16 cellular contexts compared by ENCODE assay signal in genomic region chr21:46219591-46220239, GRCh38. TPM values are rescaled to one million over a fixed set of nuclear protein-coding genes. Genes with fewer than 3 reads are reported as not detected.
A peak's percentile ranks its signal among the peaks of the same experiment; 100 is the strongest.
DNase-seq lines count a peak whose midpoint lies in the region; ATAC-seq and TF ChIP-seq lines count a peak whose summit lies in the region.
"Had no signal": no experiment of that assay in that cellular context is flagged by ENCODE, and none has a peak within 500 bp of the region (broad histone marks: within the 10 kb centered on the region; RNA-seq: fewer than 3 reads in every experiment).

No MANE protein-coding gene starts in this region.

- CTCF ChIA-PET in HEK293 (lab: Yijun Ruan, JAX), result interaction anchor here (1.4 kb wide), 1 partner anchor 66 kb away, joined by 4 read pairs; no protein-coding TSS in a partner anchor

- peak overlapping the region in 2 of 3 donors; percentile 12 to 40 for H3K9ac ChIP-seq in skeletal muscle tissue (ENCODE audit: low read depth in 1 of 3, low read length in 3 of 3)

- H3K4me3 Mint-ChIP-seq in glutamatergic neuron (ENCODE audit: unreplicated experiment), result peak overlapping the region; percentile 3
- H3K4me3 Mint-ChIP-seq in stimulated activated naive CD8-positive, alpha-beta T cell treated with anti-CD3 and anti-CD28 coated beads, Interleukin-15, amount 100 ng/mL, for 72 hours, result no peak overlapping the region
- H3K4me3 Mint-ChIP-seq: activated naive CD4-positive, alpha-beta T cell treated with anti-CD3 and anti-CD28 coated beads, Interleukin-2, amount 10 ng/mL, durations not matched to agents 7 days and 5 days; effector memory CD8-positive, alpha-beta T cell; natural killer cell treated with Interleukin-12 subunit alpha and Interleukin-12 subunit beta and Interleukin-15 and Interleukin-18, amount 100 ng/mL, for 72 hours had no signal

- peaks cover 8% of the 10 kb centered on the region for H3K36me3 Mint-ChIP-seq in glutamatergic neuron (ENCODE audit: unreplicated experiment)
- H3K36me3 Mint-ChIP-seq: natural killer cell treated with Interleukin-12 subunit alpha and Interleukin-12 subunit beta and Interleukin-15 and Interleukin-18, amount 100 ng/mL, for 72 hours had no signal

- no peak overlapping the region for H3K27ac ChIP-seq in HEK293 (ENCODE audit: extremely low read depth, low read depth, low read length)
- H3K27ac ChIP-seq in skeletal muscle tissue (ENCODE audit: low read depth, low read length), result no peak overlapping the region
- H3K27ac ChIP-seq: body of pancreas, C4-2B had no signal

- H3K4me3 ChIP-seq in HEK293 (ENCODE audit: low read depth, low read length) (no peak overlapping the region), skeletal muscle tissue (ENCODE audit: low read length in 3 of 3) (no peak overlapping the region)
- H3K4me3 ChIP-seq: body of pancreas, MG63 had no signal

- ATAC-seq in stimulated activated naive CD8-positive, alpha-beta T cell treated with anti-CD3 and anti-CD28 coated beads, Interleukin-15, amount 100 ng/mL, for 72 hours, result no peak
- no peak for ATAC-seq in GM19351 (IDR thresholded peaks at IDR 0.05; ENCODE audit: unreplicated experiment)
- ATAC-seq: body of pancreas; effector memory CD8-positive, alpha-beta T cell; natural killer cell treated with Interleukin-12 subunit alpha and Interleukin-12 subunit beta and Interleukin-15 and Interleukin-18, amount 100 ng/mL, for 72 hours had no signal

- TF ChIP-seq CTCF in HEK293 (tag by site-specific recombination; IDR thresholded peaks at IDR 0.05), result no peak
- TF ChIP-seq CTCF in glutamatergic neuron (IDR thresholded peaks at IDR 0.05; ENCODE audit: partially characterized antibody, unreplicated experiment), result no peak

- H3K36me3 ChIP-seq in HEK293 (ENCODE audit: control insufficient read depth in 2 of 2, insufficient read depth in 1 of 2, low read length in 2 of 2) (peaks cover 13 to 40% of the 10 kb centered on the region in 2 experiments; a peak in 2 of 3 replicates), skeletal muscle tissue (ENCODE audit: control insufficient read depth in 3 of 3, insufficient read depth in 3 of 3, low read length in 3 of 3) (peaks cover 37 to 39% (median 39%) of the 10 kb centered on the region in 3 donors)

- no peaks in the 10 kb centered on the region for H3K9me3 Mint-ChIP-seq in glutamatergic neuron (ENCODE audit: unreplicated experiment)
- no peaks in the 10 kb centered on the region for H3K9me3 Mint-ChIP-seq in stimulated activated naive CD8-positive, alpha-beta T cell treated with anti-CD3 and anti-CD28 coated beads, Interleukin-15, amount 100 ng/mL, for 72 hours
- H3K9me3 Mint-ChIP-seq: activated naive CD4-positive, alpha-beta T cell treated with anti-CD3 and anti-CD28 coated beads, Interleukin-2, amount 10 ng/mL, durations not matched to agents 7 days and 5 days; effector memory CD8-positive, alpha-beta T cell; natural killer cell treated with Interleukin-12 subunit alpha and Interleukin-12 subunit beta and Interleukin-15 and Interleukin-18, amount 100 ng/mL, for 72 hours had no signal

- H3K9me3 ChIP-seq in HEK293 (ENCODE audit: control insufficient read depth, insufficient read depth, low read depth, low read length) (no peaks in the 10 kb centered on the region), skeletal muscle tissue (ENCODE audit: control insufficient read depth in 3 of 3, low read length in 3 of 3) (no peaks in the 10 kb centered on the region)
- H3K9me3 ChIP-seq: body of pancreas, MG63 had no signal

- H3K27me3 ChIP-seq in skeletal muscle tissue (ENCODE audit: control insufficient read depth in 3 of 3, insufficient read depth in 3 of 3, low read length in 3 of 3), result no peaks in the 10 kb centered on the region
- H3K27me3 ChIP-seq: body of pancreas, MG63 had no signal

- H3K27me3 Mint-ChIP-seq in glutamatergic neuron (ENCODE audit: unreplicated experiment), result peaks cover 13% of the 10 kb centered on the region
- no peaks in the 10 kb centered on the region for H3K27me3 Mint-ChIP-seq in stimulated activated naive CD8-positive, alpha-beta T cell treated with anti-CD3 and anti-CD28 coated beads, Interleukin-15, amount 100 ng/mL, for 72 hours
- H3K27me3 Mint-ChIP-seq: activated naive CD4-positive, alpha-beta T cell treated with anti-CD3 and anti-CD28 coated beads, Interleukin-2, amount 10 ng/mL, durations not matched to agents 7 days and 5 days; effector memory CD8-positive, alpha-beta T cell; natural killer cell treated with Interleukin-12 subunit alpha and Interleukin-12 subunit beta and Interleukin-15 and Interleukin-18, amount 100 ng/mL, for 72 hours had no signal

- peaks cover 32% of the 10 kb centered on the region for H3K4me1 Mint-ChIP-seq in glutamatergic neuron (ENCODE audit: low read depth, unreplicated experiment)
- H3K4me1 Mint-ChIP-seq in stimulated activated naive CD8-positive, alpha-beta T cell treated with anti-CD3 and anti-CD28 coated beads, Interleukin-15, amount 100 ng/mL, for 72 hours, result peaks cover 7% of the 10 kb centered on the region

- POLR2A ChIA-PET in HEK293 (lab: Yijun Ruan, JAX), result interaction anchor here (0.7 kb wide), 2 partner anchors 149 to 239 kb away, joined by 3 read pairs; no protein-coding TSS in a partner anchor

- peak; percentile 38 for DNase-seq in NCI-H510A (lab: John Stamatoyannopoulos, UW)
- no peak for DNase-seq in glutamatergic neuron
- DNase-seq in stimulated activated CD4-positive, alpha-beta T cell treated with anti-CD3 and anti-CD28 coated beads, Interleukin-15, amount 100 ng/mL, for 24 hours, result no peak
- no peak for DNase-seq in stimulated activated naive CD8-positive, alpha-beta T cell treated with anti-CD3 and anti-CD28 coated beads, Interleukin-15, amount 100 ng/mL, for 72 hours
- DNase-seq: activated naive CD4-positive, alpha-beta T cell treated with anti-CD3 and anti-CD28 coated beads, Interleukin-2, amount 10 ng/mL, durations not matched to agents 7 days and 5 days; effector memory CD8-positive, alpha-beta T cell; GOT3; MG63; SHP77 treated with DMSO at 0.1 percent for 48 hours; stimulated activated CD4-positive, alpha-beta T cell treated with anti-CD3 and anti-CD28 coated beads, Interleukin-1b, Interleukin-23, amount 100 ng/mL, for 48 hours had no signal

- H3K27ac Mint-ChIP-seq in glutamatergic neuron (ENCODE audit: unreplicated experiment), result peak overlapping the region; percentile 16
- no peak overlapping the region for H3K27ac Mint-ChIP-seq in stimulated activated naive CD8-positive, alpha-beta T cell treated with anti-CD3 and anti-CD28 coated beads, Interleukin-15, amount 100 ng/mL, for 72 hours
- H3K27ac Mint-ChIP-seq: activated naive CD4-positive, alpha-beta T cell treated with anti-CD3 and anti-CD28 coated beads, Interleukin-2, amount 10 ng/mL, durations not matched to agents 7 days and 5 days; natural killer cell treated with Interleukin-12 subunit alpha and Interleukin-12 subunit beta and Interleukin-15 and Interleukin-18, amount 100 ng/mL, for 72 hours had no signal

- no peaks in the 10 kb centered on the region for H3K4me1 ChIP-seq in HEK293 (ENCODE audit: control insufficient read depth, insufficient read depth, low read length)
- H3K4me1 ChIP-seq in skeletal muscle tissue (ENCODE audit: control insufficient read depth in 3 of 3, insufficient read depth in 3 of 3, low read length in 3 of 3), result peaks cover 9 to 40% (median 38%) of the 10 kb centered on the region in 3 donors

TF ChIP-seq in HEK293, 187 proteins besides CTCF, POLR2A, EP300 and RAD21 (continues in another document):
- TF ChIP-seq ZNF513 (tag by site-specific recombination; IDR thresholded peaks at IDR 0.05) (no peak), ZNF626 (tag by site-specific recombination; IDR thresholded peaks at IDR 0.05) (no peak), ZNF623 (tag by site-specific recombination; IDR thresholded peaks at IDR 0.05) (no peak), GLIS1 (tag by site-specific recombination; IDR thresholded peaks at IDR 0.05) (peak; percentile 80), ZNF843 (tag by site-specific recombination; IDR thresholded peaks at IDR 0.05) (no peak), ZNF202 (tag by site-specific recombination; IDR thresholded peaks at IDR 0.05; ENCODE audit: borderline replicate concordance) (no peak), ZNF311 (tag by site-specific recombination; IDR thresholded peaks at IDR 0.05; ENCODE audit: borderline replicate concordance) (no peak), ZNF223 (tag by site-specific recombination; IDR thresholded peaks at IDR 0.05) (no peak), ZNF510 (tag by site-specific recombination; IDR thresholded peaks at IDR 0.05; ENCODE audit: insufficient replicate concordance) (no peak), MYNN (tag by site-specific recombination; IDR thresholded peaks at IDR 0.05; ENCODE audit: borderline replicate concordance) (no peak), OVOL3 (tag by site-specific recombination; IDR thresholded peaks at IDR 0.05) (no peak)

RNA-seq across cellular contexts. Expression of gene LSS, which starts 8.9 kb away (rescaled TPM):
- 390 TPM for total RNA-seq in glutamatergic neuron (ENCODE audit: unreplicated experiment)
- total RNA-seq in skeletal muscle tissue, result 14.1 TPM

RNA-seq across cellular contexts. Expression of gene SPATC1L, which starts 35.5 kb away (rescaled TPM):
- total RNA-seq in glutamatergic neuron (ENCODE audit: unreplicated experiment), result 58.7 TPM
- 1.6 TPM for total RNA-seq in skeletal muscle tissue

Comparison
In these comparisons a context has a peak if more than half of its experiments do, and no peak if none do; other contexts are left out.
1. RNA of gene LSS, which starts 8.9 kb away (total RNA-seq): 390 TPM in glutamatergic neuron (single experiment); 14.1 TPM in skeletal muscle tissue (single experiment); every median in the first group is over 10 times any median in the second.
2. RNA of gene SPATC1L, which starts 35.5 kb away (total RNA-seq): 58.7 TPM in glutamatergic neuron (single experiment); 1.6 TPM in skeletal muscle tissue (single experiment); every median in the first group is over 10 times any median in the second.